In genomic region chr15:44682809-44683682, GRCh38 we compare ENCODE assay signal across 9 cellular contexts. TPM values are rescaled to one million over a fixed set of nuclear protein-coding genes. Genes with fewer than 3 reads are reported as not detected.
DNase-seq lines count a peak whose midpoint lies in the region; ATAC-seq and TF ChIP-seq lines count a peak whose summit lies in the region.
"Not testable (repeated sequence)": the region's sequence is repeated elsewhere in the genome, so short reads cannot be mapped to it uniquely, and the experiment has no call there.
"Had no signal": no experiment of that assay in that cellular context is flagged by ENCODE, and none has a peak within 500 bp of the region (broad histone marks: within the 10 kb centered on the region; RNA-seq: fewer than 3 reads in every experiment).

No MANE protein-coding gene starts in this region.

- peaks cover 72% of the 10 kb centered on the region for H3K36me3 Mint-ChIP-seq in activated CD4-positive, alpha-beta memory T cell treated with anti-CD3 and anti-CD28 coated beads, Interleukin-2, amount 10 ng/mL, durations not matched to agents 7 days and 5 days (ENCODE audit: low read depth)
- H3K36me3 Mint-ChIP-seq in stimulated activated effector memory CD8-positive, alpha-beta T cell treated with anti-CD3 and anti-CD28 coated beads, Interleukin-12 subunit alpha, Interleukin-12 subunit beta, amount 100 ng/mL, for 72 hours, result not testable (repeated sequence)

- peak overlapping the region; percentile 35; the same call in 1 of the 2 replicates for H3K27ac ChIP-seq in PC-3 (ENCODE audit: low read length)
- H3K27ac ChIP-seq in iPS-18a (ENCODE audit: low read length), result not testable (repeated sequence)

- intact Hi-C loops in PC-3 (cut with micrococcal nuclease), result not testable (repeated sequence)

- CTCF ChIA-PET in PC-3 (lab: Charles Lee), result interaction anchor here (0.9 to 1.2 kb wide), 2 partner anchors 20 to 30 kb away, joined by 3 to 4 read pairs; partner anchors contain the start of gene SPG11
- CTCF ChIA-PET in activated CD4-positive, alpha-beta memory T cell treated with anti-CD3 and anti-CD28 coated beads, Interleukin-2, amount 10 ng/mL, durations not matched to agents 7 days and 5 days (lab: Charles Lee), result interaction anchor here (1.0 to 5.7 kb wide), 10 partner anchors 9 to 55 kb away, joined by 3 to 85 read pairs (median 6); partner anchors contain the start of genes B2M, PATL2 and SPG11

- not testable (repeated sequence) for TF ChIP-seq CTCF in PC-3 (conservative IDR thresholded peaks at IDR 0.05; ENCODE audit: low read depth, low read length); astrocyte of the spinal cord (IDR thresholded peaks at IDR 0.05; ENCODE audit: low read depth, low read length)

- in situ Hi-C loops in astrocyte of the spinal cord (cut with HindIII; ENCODE audit: low sequenced_read_pairs), result not testable (repeated sequence)

- not testable (repeated sequence) for H3K79me2 ChIP-seq in PC-3 (ENCODE audit: low read length)

- POLR2A ChIA-PET in PC-3 (lab: Charles Lee; ENCODE audit: unreplicated experiment), result interaction anchor here (1.1 kb wide), 1 partner anchor 20 kb away, joined by 3 read pairs; no protein-coding TSS in a partner anchor
- POLR2A ChIA-PET in activated CD4-positive, alpha-beta memory T cell treated with anti-CD3 and anti-CD28 coated beads, Interleukin-2, amount 10 ng/mL, durations not matched to agents 7 days and 5 days (lab: Charles Lee), result interaction anchor here (0.8 to 35.5 kb wide), 9 partner anchors 9 to 137 kb away, joined by 3 to 4153 read pairs (median 6); partner anchors contain the start of genes B2M, PATL2, SPG11 and TRIM69

- H3K27ac Mint-ChIP-seq in activated CD4-positive, alpha-beta memory T cell treated with anti-CD3 and anti-CD28 coated beads, Interleukin-2, amount 10 ng/mL, durations not matched to agents 7 days and 5 days, result peak overlapping the region; percentile 89
- H3K27ac Mint-ChIP-seq in stimulated activated effector memory CD8-positive, alpha-beta T cell treated with anti-CD3 and anti-CD28 coated beads, Interleukin-12 subunit alpha, Interleukin-12 subunit beta, amount 100 ng/mL, for 72 hours, result peak overlapping the region; percentile 69

- ATAC-seq in PC-3, result peak; percentile 84
- peak; percentile 76 for ATAC-seq in stimulated activated effector memory CD8-positive, alpha-beta T cell treated with anti-CD3 and anti-CD28 coated beads, Interleukin-12 subunit alpha, Interleukin-12 subunit beta, amount 100 ng/mL, for 72 hours

- 0 out of 2 replicates have a peak overlapping the region, but pooled peaks have one; percentile 17 for H3K9ac ChIP-seq in PC-3 (ENCODE audit: low read length)
- not testable (repeated sequence) for H3K9ac ChIP-seq in iPS-18a (ENCODE audit: low read length)

- not testable (repeated sequence) for H3K27me3 ChIP-seq in PC-3 (ENCODE audit: low read length); iPS-18a (ENCODE audit: control insufficient read depth, insufficient read depth, low read length)

- not testable (repeated sequence) for H4K20me1 ChIP-seq in PC-3 (ENCODE audit: low read length)

- DNase-seq in DMS153 treated with DMSO at 0.1 percent for 48 hours (lab: John Stamatoyannopoulos, UW; ENCODE audit: unreplicated experiment) (peak; percentile 9), MV-4-11 (lab: John Stamatoyannopoulos, UW) (peak; percentile 4), PC-3 (peak; percentile 82), astrocyte of the spinal cord (ENCODE audit: low read depth, low spot score) (peak; percentile 12), renal cortical epithelial cell (ENCODE audit: low read depth) (peak; percentile 75)
- DNase-seq in activated CD4-positive, alpha-beta memory T cell treated with anti-CD3 and anti-CD28 coated beads, Interleukin-2, amount 10 ng/mL, durations not matched to agents 7 days and 5 days, result peak; percentile 91
- peak; percentile 57 to 88 for DNase-seq in stimulated activated effector memory CD8-positive, alpha-beta T cell treated with anti-CD3 and anti-CD28 coated beads, Interleukin-12 subunit alpha, Interleukin-12 subunit beta, amount 100 ng/mL, for 72 hours (ENCODE audit: low spot score in 2 of 2)

- peak overlapping the region; percentile 76 for H3K4me2 ChIP-seq in PC-3 (ENCODE audit: low read length)

- H3K9me2 ChIP-seq in PC-3 (replicated peaks; ENCODE audit: low read length), result not testable (repeated sequence)

- peak overlapping the region; percentile 64 for H3K4me3 Mint-ChIP-seq in activated CD4-positive, alpha-beta memory T cell treated with anti-CD3 and anti-CD28 coated beads, Interleukin-2, amount 10 ng/mL, durations not matched to agents 7 days and 5 days
- peak overlapping the region; percentile 71 for H3K4me3 Mint-ChIP-seq in stimulated activated effector memory CD8-positive, alpha-beta T cell treated with anti-CD3 and anti-CD28 coated beads, Interleukin-12 subunit alpha, Interleukin-12 subunit beta, amount 100 ng/mL, for 72 hours

- H3K36me3 ChIP-seq in PC-3 (ENCODE audit: low read depth, low read length); iPS-18a (ENCODE audit: control insufficient read depth, low read depth, low read length): not testable (repeated sequence)

- not testable (repeated sequence) for BruUV-seq in PC-3 (replicated peaks; lab: Mats Ljungman, UMichigan)

- H2AFZ ChIP-seq in PC-3 (ENCODE audit: low read length), result peak overlapping the region; percentile 73

- H3F3A ChIP-seq in PC-3 (ENCODE audit: low read length, unreplicated experiment), result not testable (repeated sequence)

- H3K27me3 Mint-ChIP-seq in activated CD4-positive, alpha-beta memory T cell treated with anti-CD3 and anti-CD28 coated beads, Interleukin-2, amount 10 ng/mL, durations not matched to agents 7 days and 5 days, result not testable (repeated sequence)

- peaks cover 32% of the 10 kb centered on the region for H3K9me3 Mint-ChIP-seq in activated CD4-positive, alpha-beta memory T cell treated with anti-CD3 and anti-CD28 coated beads, Interleukin-2, amount 10 ng/mL, durations not matched to agents 7 days and 5 days
- H3K9me3 Mint-ChIP-seq in stimulated activated effector memory CD8-positive, alpha-beta T cell treated with anti-CD3 and anti-CD28 coated beads, Interleukin-12 subunit alpha, Interleukin-12 subunit beta, amount 100 ng/mL, for 72 hours, result peaks cover 12% of the 10 kb centered on the region

- H3K4me1 ChIP-seq in PC-3 (ENCODE audit: insufficient read depth, low read length), result peaks cover 18% of the 10 kb centered on the region
- not testable (repeated sequence) for H3K4me1 ChIP-seq in iPS-18a (ENCODE audit: control insufficient read depth, low read depth, low read length)

- H3K4me1 Mint-ChIP-seq in activated CD4-positive, alpha-beta memory T cell treated with anti-CD3 and anti-CD28 coated beads, Interleukin-2, amount 10 ng/mL, durations not matched to agents 7 days and 5 days, result peaks cover 85% of the 10 kb centered on the region
- H3K4me1 Mint-ChIP-seq in stimulated activated effector memory CD8-positive, alpha-beta T cell treated with anti-CD3 and anti-CD28 coated beads, Interleukin-12 subunit alpha, Interleukin-12 subunit beta, amount 100 ng/mL, for 72 hours, result peaks cover 74% of the 10 kb centered on the region

- H3K9me3 ChIP-seq in PC-3 (ENCODE audit: low read length); iPS-18a (ENCODE audit: control insufficient read depth, low read depth, low read length): not testable (repeated sequence)

- peak overlapping the region; percentile 53 for H3K4me3 ChIP-seq in PC-3 (ENCODE audit: low read length)
- H3K4me3 ChIP-seq in astrocyte of the spinal cord (ENCODE audit: low read depth, low read length), result not testable (repeated sequence)
- peak overlapping the region; percentile 17 for H3K4me3 ChIP-seq in iPS-18a (ENCODE audit: low read length)

RNA-seq across cellular contexts. Expression of gene SPG11, which starts 19.6 kb away (rescaled TPM):
- total RNA-seq in PC-3 (2014; rRNA removed), result 37.2 and 54.1 TPM in 2 replicates
- total RNA-seq in activated CD4-positive, alpha-beta memory T cell treated with anti-CD3 and anti-CD28 coated beads, Interleukin-2, amount 10 ng/mL, durations not matched to agents 7 days and 5 days, result 10 to 100 TPM; 76.9 to 84.4 TPM
- total RNA-seq in renal cortical epithelial cell, result 68.8 and 146 TPM in 2 replicates

RNA-seq across cellular contexts. Expression of gene PATL2, which starts 28.1 kb away (rescaled TPM):
- total RNA-seq in PC-3 (2014; rRNA removed) (0.15 TPM in 1 of 2 replicates, not detected in the other), renal cortical epithelial cell (not detected in 2 replicates)
- total RNA-seq in activated CD4-positive, alpha-beta memory T cell treated with anti-CD3 and anti-CD28 coated beads, Interleukin-2, amount 10 ng/mL, durations not matched to agents 7 days and 5 days, result 10 to 100 TPM; 36.3 to 36.8 TPM
- total RNA-seq: G401 had no signal

RNA-seq across cellular contexts. Expression of gene B2M, which starts 28.3 kb away (rescaled TPM):
- 476 and 608 TPM in 2 replicates for total RNA-seq in PC-3 (2014; rRNA removed)
- 1,000 to 10,000 TPM; 9,723 to 9,975 TPM for total RNA-seq in activated CD4-positive, alpha-beta memory T cell treated with anti-CD3 and anti-CD28 coated beads, Interleukin-2, amount 10 ng/mL, durations not matched to agents 7 days and 5 days
- total RNA-seq in renal cortical epithelial cell, result 2,364 and 3,472 TPM in 2 replicates

RNA-seq across cellular contexts. Expression of gene TRIM69, which starts 53.3 kb away (rescaled TPM):
- total RNA-seq in PC-3 (2014; rRNA removed) (8.2 and 10.8 TPM in 2 replicates), renal cortical epithelial cell (17.0 and 26.5 TPM in 2 replicates)
- total RNA-seq in activated CD4-positive, alpha-beta memory T cell treated with anti-CD3 and anti-CD28 coated beads, Interleukin-2, amount 10 ng/mL, durations not matched to agents 7 days and 5 days, result 10 to 100 TPM; 83.4 to 88.2 TPM

Comparison
In these comparisons a context has a peak if more than half of its experiments do, and no peak if none do; other contexts are left out.
1. DNase-seq: peak in every context shown above with its lines; median percentile 91 in activated CD4-positive, alpha-beta memory T cell treated with anti-CD3 and anti-CD28 coated beads, Interleukin-2, amount 10 ng/mL, durations not matched to agents 7 days and 5 days; 82 in PC-3; 75 in renal cortical epithelial cell; 72 in stimulated activated effector memory CD8-positive, alpha-beta T cell treated with anti-CD3 and anti-CD28 coated beads, Interleukin-12 subunit alpha, Interleukin-12 subunit beta, amount 100 ng/mL, for 72 hours; 12 in astrocyte of the spinal cord; 9 in DMS153 treated with DMSO at 0.1 percent for 48 hours; 4 in MV-4-11.
2. RNA of gene PATL2, which starts 28.1 kb away (total RNA-seq): 36.3 to 36.8 TPM in activated CD4-positive, alpha-beta memory T cell treated with anti-CD3 and anti-CD28 coated beads, Interleukin-2, amount 10 ng/mL, durations not matched to agents 7 days and 5 days; 0.15 TPM in PC-3 and not detected in renal cortical epithelial cell; every median in the first group is over 10 times any median in the second.